ENCODE assay signal across 21 cellular contexts in genomic region chr12:64990991-64991570, GRCh38.
DNase-seq lines count a peak whose midpoint lies in the region; ATAC-seq and TF ChIP-seq lines count a peak whose summit lies in the region.
"Had no signal": no experiment of that assay in that cellular context is flagged by ENCODE, and none has a peak within 500 bp of the region (broad histone marks: within the 10 kb centered on the region; RNA-seq: fewer than 3 reads in every experiment).

No MANE protein-coding gene starts in this region.

- no peak overlapping the region for H2AFZ ChIP-seq in MM.1S (ENCODE audit: low read length)

- no peaks in the 10 kb centered on the region for H4K20me1 ChIP-seq in MM.1S (ENCODE audit: insufficient read depth, low read length)

- H3K4me1 ChIP-seq in ES-I3 (ENCODE audit: insufficient read depth, low read length), result peaks cover 5% of the 10 kb centered on the region
- H3K4me1 ChIP-seq in MM.1S (ENCODE audit: low read length), result no peaks in the 10 kb centered on the region
- H3K4me1 ChIP-seq in uterus, result no peaks in the 10 kb centered on the region
- H3K4me1 ChIP-seq: A549, psoas muscle, thyroid gland had no signal

- H3K9me3 ChIP-seq in ES-I3 (ENCODE audit: control insufficient read depth, insufficient read depth, low read length) (peaks cover 13% of the 10 kb centered on the region), MM.1S (replicated peaks; ENCODE audit: insufficient read depth, low read length) (no peaks in the 10 kb centered on the region), uterus (no peaks in the 10 kb centered on the region)
- H3K9me3 ChIP-seq: A549, psoas muscle, thyroid gland had no signal

- H3K9me2 ChIP-seq in MM.1S (replicated peaks; ENCODE audit: insufficient read depth, low read length), result no peaks in the 10 kb centered on the region

- intact Hi-C loops in uterus (cut with DNase I; ENCODE audit: low total_unique reads), result no loop called here

- DNase-seq in MM.1S (peak; percentile 9), epidermal melanocyte (ENCODE audit: insufficient read length, low spot score) (peak; percentile 25), kidney glomerular epithelial cell (lab: John Stamatoyannopoulos, UW) (peak; percentile 5), uterus (no peak)
- no peak for DNase-seq in activated CD4-positive, CD25-positive, alpha-beta regulatory T cell (lab: John Stamatoyannopoulos, UW)
- DNase-seq: activated CD8-positive, alpha-beta T cell treated with anti-CD3 and anti-CD28 coated beads for 36 hours; activated naive CD4-positive, alpha-beta T cell treated with anti-CD3 and anti-CD28 coated beads, Interleukin-2, amount 50 U/mL, for 16 hours; activated T-cell treated with anti-CD3 and anti-CD28 coated beads, Interleukin-2, amount 50 U/mL, for 4 hours; C1 segment of cervical spinal cord; erythroblast; NCI-H2029 treated with DMSO at 0.1 percent for 48 hours; NCI-H510A; psoas muscle; T-helper 1 cell; thyroid gland; WERI-Rb-1 had no signal

- TF ChIP-seq CTCF in MM.1S (IDR thresholded peaks at IDR 0.05; ENCODE audit: low read length) (no peak), uterus (IDR thresholded peaks at IDR 0.05) (no peak)

- H3K4me2 ChIP-seq in MM.1S (ENCODE audit: low read depth, low read length), result no peak overlapping the region
- H3K4me2 ChIP-seq: A549 had no signal

- H3F3A ChIP-seq in MM.1S (ENCODE audit: insufficient read depth, low read length), result no peaks in the 10 kb centered on the region

- H3K9ac ChIP-seq in ES-I3 (ENCODE audit: low read depth, low read length) (peak overlapping the region; percentile 14; the same call in 1 of the 2 replicates), MM.1S (ENCODE audit: low read length) (no peak overlapping the region)

- H3K36me3 ChIP-seq in ES-I3 (ENCODE audit: insufficient read depth, low read length), result peaks cover 3% of the 10 kb centered on the region; the same call in 1 of the 2 replicates
- H3K36me3 ChIP-seq in MM.1S (replicated peaks; ENCODE audit: insufficient read depth, low read length), result no peaks in the 10 kb centered on the region
- H3K36me3 ChIP-seq in uterus, result no peaks in the 10 kb centered on the region
- H3K36me3 ChIP-seq: thyroid gland, WERI-Rb-1 had no signal

- H3K27ac ChIP-seq in MM.1S (ENCODE audit: low read length), result no peak overlapping the region
- H3K27ac ChIP-seq in uterus, result no peak overlapping the region
- H3K27ac ChIP-seq: A549, coronary artery, psoas muscle, thyroid gland, WERI-Rb-1 had no signal

- no peak for TF ChIP-seq POLR2A in uterus (IDR thresholded peaks at IDR 0.05)

- H3K4me3 ChIP-seq in MM.1S (ENCODE audit: low read length) (no peak overlapping the region), uterus (no peak overlapping the region)
- H3K4me3 ChIP-seq: A549, coronary artery, psoas muscle, thyroid gland had no signal

- H3K27me3 ChIP-seq in MM.1S (replicated peaks; ENCODE audit: insufficient read depth, low read length), result no peaks in the 10 kb centered on the region
- no peaks in the 10 kb centered on the region for H3K27me3 ChIP-seq in uterus
- H3K27me3 ChIP-seq: thyroid gland had no signal

- no peaks in the 10 kb centered on the region for H3K79me2 ChIP-seq in MM.1S (ENCODE audit: low read length)

- ATAC-seq in GM21619 (IDR thresholded peaks at IDR 0.05; ENCODE audit: unreplicated experiment), result no peak
- no peak for ATAC-seq in HG03108 (IDR thresholded peaks at IDR 0.05; ENCODE audit: unreplicated experiment)
- ATAC-seq: A549; activated CD8-positive, alpha-beta T cell treated with anti-CD3 and anti-CD28 coated beads for 36 hours; activated T-cell treated with anti-CD3 and anti-CD28 coated beads, Interleukin-2, amount 50 U/mL, for 4 hours; psoas muscle had no signal

Comparison
In these comparisons a context has a peak if more than half of its experiments do, and no peak if none do; other contexts are left out.
1. DNase-seq: peak in MM.1S (single experiment), epidermal melanocyte (single experiment) and kidney glomerular epithelial cell (single experiment); none in activated CD4-positive, CD25-positive, alpha-beta regulatory T cell (0 of 4) and uterus (0 of 2).